16 cellular contexts compared by ENCODE assay signal in genomic region chr2:8002765-8003393, GRCh38.
DNase-seq lines count a peak whose midpoint lies in the region; ATAC-seq and TF ChIP-seq lines count a peak whose summit lies in the region.
"Had no signal": no experiment of that assay in that cellular context is flagged by ENCODE, and none has a peak within 500 bp of the region (broad histone marks: within the 10 kb centered on the region; RNA-seq: fewer than 3 reads in every experiment).

No MANE protein-coding gene starts in this region.

- H3K9me3 Mint-ChIP-seq in MCF 10A (ENCODE audit: unreplicated experiment) (no peaks in the 10 kb centered on the region), mesothelial cell of epicardium (no peaks in the 10 kb centered on the region)
- H3K9me3 Mint-ChIP-seq: activated B cell treated with CpG ODN at 0.5 μM for 24 hours, CD14-positive monocyte had no signal

- TF ChIP-seq POLR2A in breast epithelium (IDR thresholded peaks at IDR 0.05) (no peak), uterus (IDR thresholded peaks at IDR 0.05) (no peak)

- H3K36me3 Mint-ChIP-seq in MCF 10A (ENCODE audit: insufficient read depth, unreplicated experiment) (peaks cover 11% of the 10 kb centered on the region), mesothelial cell of epicardium (no peaks in the 10 kb centered on the region)
- H3K36me3 Mint-ChIP-seq: CD14-positive monocyte had no signal

- CTCF ChIA-PET in MCF 10A (lab: Yijun Ruan, JAX): interaction anchor here (0.6 kb wide), 2 partner anchors 222 to 566 kb away, joined by 3 to 4 read pairs; no protein-coding TSS in a partner anchor

- H3K4me1 ChIP-seq in breast epithelium: no peaks in the 10 kb centered on the region
- H3K4me1 ChIP-seq in SJSA1 (replicated peaks): peaks cover 30% of the 10 kb centered on the region
- H3K4me1 ChIP-seq in uterus: no peaks in the 10 kb centered on the region
- H3K4me1 ChIP-seq in foreskin keratinocyte: no peaks in the 10 kb centered on the region

- POLR2A ChIA-PET in MCF 10A (lab: Yijun Ruan, JAX): no interaction called here

- H3K27me3 Mint-ChIP-seq in MCF 10A (ENCODE audit: insufficient read depth, unreplicated experiment): no peaks in the 10 kb centered on the region
- H3K27me3 Mint-ChIP-seq in mesothelial cell of epicardium (ENCODE audit: low read depth): no peaks in the 10 kb centered on the region

- ATAC-seq in GM19023 (IDR thresholded peaks at IDR 0.05; ENCODE audit: unreplicated experiment) (no peak), foreskin keratinocyte (no peak)
- ATAC-seq: HCT116 had no signal

- H3K4me3 ChIP-seq in breast epithelium: no peak overlapping the region
- H3K4me3 ChIP-seq in SJSA1: no peak overlapping the region
- no peak overlapping the region for H3K4me3 ChIP-seq in uterus
- H3K4me3 ChIP-seq: tibial nerve had no signal

- H3K4me1 Mint-ChIP-seq in MCF 10A (ENCODE audit: insufficient read depth, unreplicated experiment) (peaks cover 15% of the 10 kb centered on the region), mesothelial cell of epicardium (peaks cover 33% of the 10 kb centered on the region)
- H3K4me1 Mint-ChIP-seq: activated B cell treated with CpG ODN at 0.5 μM for 24 hours had no signal

- no peaks in the 10 kb centered on the region for H3K27me3 ChIP-seq in breast epithelium
- no peaks in the 10 kb centered on the region for H3K27me3 ChIP-seq in SJSA1 (replicated peaks)
- H3K27me3 ChIP-seq in uterus: no peaks in the 10 kb centered on the region
- no peaks in the 10 kb centered on the region for H3K27me3 ChIP-seq in foreskin keratinocyte
- H3K27me3 ChIP-seq: tibial nerve had no signal

- H3K27ac ChIP-seq in breast epithelium (peak overlapping the region; percentile 73 to 80), SJSA1 (0 out of 2 replicates have a peak overlapping the region, but pooled peaks have one; percentile 3), uterus (peak overlapping the region; percentile 79 to 90), foreskin keratinocyte (no peak overlapping the region)

- no peak for TF ChIP-seq CTCF in breast epithelium (IDR thresholded peaks at IDR 0.05)
- TF ChIP-seq CTCF in MCF 10A (IDR thresholded peaks at IDR 0.05; ENCODE audit: unreplicated experiment): no peak
- no peak for TF ChIP-seq CTCF in mesothelial cell of epicardium (IDR thresholded peaks at IDR 0.05; ENCODE audit: unreplicated experiment)
- no peak for TF ChIP-seq CTCF in uterus (IDR thresholded peaks at IDR 0.05)
- no peak for TF ChIP-seq CTCF in foreskin keratinocyte (conservative IDR thresholded peaks at IDR 0.05)

- H3K9me3 ChIP-seq in breast epithelium (no peaks in the 10 kb centered on the region), SJSA1 (replicated peaks) (no peaks in the 10 kb centered on the region), uterus (no peaks in the 10 kb centered on the region)
- H3K9me3 ChIP-seq: tibial nerve had no signal

- H3K36me3 ChIP-seq in breast epithelium (no peaks in the 10 kb centered on the region), SJSA1 (no peaks in the 10 kb centered on the region), uterus (no peaks in the 10 kb centered on the region)
- H3K36me3 ChIP-seq: tibial nerve had no signal

- H3K4me3 Mint-ChIP-seq in MCF 10A (ENCODE audit: unreplicated experiment): no peak overlapping the region
- H3K4me3 Mint-ChIP-seq in mesothelial cell of epicardium: no peak overlapping the region
- H3K4me3 Mint-ChIP-seq: activated B cell treated with CpG ODN at 0.5 μM for 24 hours, CD14-positive monocyte had no signal

- DNase-seq in breast epithelium (ENCODE audit: low spot score in 2 of 2) (no peak), MCF 10A (ENCODE audit: unreplicated experiment) (no peak), SJSA1 (ENCODE audit: low read depth in 1 of 2, low spot score in 2 of 2) (peak in 1 of 2 experiments; percentile 5), mesothelial cell of epicardium (ENCODE audit: low spot score in 2 of 2, unreplicated experiment in 2 of 2) (no peak), uterus (no peak), foreskin keratinocyte (no peak), DMS 273 (lab: John Stamatoyannopoulos, UW; ENCODE audit: unreplicated experiment) (no peak)
- DNase-seq: activated B cell treated with CpG ODN at 0.5 μM for 24 hours; activated effector memory CD4-positive, alpha-beta T cell treated with Interleukin-2 at 50 U/mL for 16 hours; NK-92 treated with Interleukin-12 subunit alpha and Interleukin-12 subunit beta, amount 100 ng/mL, for 24 hours; occipital lobe; T-helper 2 cell had no signal

- no peak overlapping the region for H3K27ac Mint-ChIP-seq in MCF 10A (ENCODE audit: low read depth, unreplicated experiment)
- H3K27ac Mint-ChIP-seq in mesothelial cell of epicardium: peak overlapping the region; percentile 64
- H3K27ac Mint-ChIP-seq: activated B cell treated with CpG ODN at 0.5 μM for 24 hours had no signal

- no TSS peak for BruUV-seq in MCF 10A (replicated peaks; lab: Mats Ljungman, UMichigan)

- intact Hi-C loops in breast epithelium (cut with DNase I; ENCODE audit: low total_unique reads) (no loop called here), MCF 10A (cut with micrococcal nuclease) (loop anchor here (5.0 to 10.0 kb wide), 2 partner anchors 72 to 659 kb away; no protein-coding TSS in a partner anchor), uterus (cut with DNase I; ENCODE audit: low total_unique reads) (no loop called here)
